8 cellular contexts compared by ENCODE assay signal in the genomic region with DNA sequence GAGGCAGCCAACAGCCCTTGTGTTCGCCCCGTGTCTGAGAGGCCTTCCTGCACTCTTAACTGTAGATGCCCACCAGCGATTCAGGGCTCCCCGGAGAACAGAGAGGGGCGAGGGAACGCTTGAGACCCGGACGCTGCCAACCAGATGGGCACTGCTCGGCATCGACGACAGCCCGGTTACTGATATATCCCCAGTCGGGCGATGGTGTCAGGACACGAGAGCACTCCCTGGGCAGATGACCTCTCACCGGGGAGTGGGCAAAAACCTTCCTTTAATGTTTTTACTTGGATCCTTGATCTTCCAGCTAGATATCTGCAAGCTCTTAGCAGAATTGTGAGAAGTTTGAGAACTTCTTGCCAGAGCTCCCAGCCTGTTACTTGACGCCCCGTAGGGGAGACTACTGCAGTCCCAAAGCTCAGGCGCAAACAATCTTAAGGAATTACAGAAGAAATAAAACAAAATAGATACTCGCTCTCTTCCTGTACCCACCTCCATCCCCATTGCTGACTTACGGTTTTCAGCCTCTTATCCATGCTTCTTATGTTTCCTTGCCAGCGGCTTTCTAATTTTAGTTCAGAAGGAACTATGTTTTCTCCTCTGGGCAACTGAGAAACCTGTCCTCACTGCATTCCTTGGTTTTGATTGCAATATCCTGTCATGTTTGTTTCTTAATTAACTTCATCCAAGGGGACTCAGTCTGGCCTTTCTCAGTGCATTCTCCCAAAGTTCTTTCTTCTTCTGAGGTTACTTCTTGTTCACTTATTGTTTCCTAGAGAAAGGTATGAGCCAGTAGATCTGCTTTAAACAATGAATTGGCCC. TPM values are rescaled to one million over a fixed set of nuclear protein-coding genes. Genes with fewer than 3 reads are reported as not detected.
DNase-seq lines count a peak whose midpoint lies in the region; ATAC-seq and TF ChIP-seq lines count a peak whose summit lies in the region.

No MANE protein-coding gene starts in this region.

- DNase-seq in heart right ventricle (no peak), Right ventricle myocardium superior (no peak), NCI-H2107 treated with DMSO at 0.1 percent for 48 hours (lab: John Stamatoyannopoulos, UW; ENCODE audit: unreplicated experiment) (no peak), DMS53 treated with DMSO at 0.1 percent for 48 hours (lab: John Stamatoyannopoulos, UW; ENCODE audit: unreplicated experiment) (no peak), activated gamma-delta T cell treated with Interleukin-2 at 50 U/mL for 16 hours (no peak)
- DNase-seq in activated T-helper 1 cell treated with anti-CD3 and anti-CD28 coated beads, Interleukin-12 subunit alpha, Interleukin-12 subunit beta, Interleukin-2, Interleukin-4 antibody, amounts not matched to agents 30 ng/mL and 10 ng/mL and 1 ng/mL, durations not matched to agents 14 hours and 24 hours and 36 hours (ENCODE audit: low spot score) = no peak

- H3K9me3 Mint-ChIP-seq in activated T-helper 1 cell treated with anti-CD3 and anti-CD28 coated beads, Interleukin-12 subunit alpha, Interleukin-12 subunit beta, Interleukin-2, Interleukin-4 antibody, amounts not matched to agents 30 ng/mL and 10 ng/mL and 1 ng/mL, durations not matched to agents 14 hours and 24 hours and 36 hours = no peaks in the 10 kb centered on the region
- H3K9me3 Mint-ChIP-seq in stimulated activated memory B cell treated with anti-CD40 and anti-IgM and Interleukin-4, amounts not matched to agents 10 μg/mL and 1 μg/mL and 100 μg/mL, for 72 hours = no peaks in the 10 kb centered on the region

- 2% methylated on average over 22 of the region's 22 CpGs for WGBS in heart right ventricle, 2 donors

- H3K4me1 ChIP-seq in heart right ventricle = peaks cover 10 to 66% (median 60%) of the 10 kb centered on the region in 9 donors
- H3K4me1 ChIP-seq in iPS-15b (ENCODE audit: control insufficient read depth, insufficient read depth, low read length) = peaks cover 19% of the 10 kb centered on the region

- peak overlapping the region; percentile 96 to 100 (median 99) for H3K27ac ChIP-seq in heart right ventricle

- H3K27me3 ChIP-seq in heart right ventricle = no peaks in the 10 kb centered on the region
- no peaks in the 10 kb centered on the region for H3K27me3 ChIP-seq in iPS-15b (ENCODE audit: control insufficient read depth, insufficient read depth, low read length)

- intact Hi-C loops in heart right ventricle (cut with DNase I) (loop anchor here in 9 of 10 donors (1.0 to 10.0 kb wide), 6 partner anchors 44 to 74 kb away; a partner anchor contains a TSS), Right ventricle myocardium superior (cut with DNase I) (loop anchor here (5.0 kb wide), 1 partner anchor 50 kb away; no protein-coding TSS in a partner anchor)
- intact Hi-C loops in activated T-helper 1 cell treated with anti-CD3 and anti-CD28 coated beads, Interleukin-12 subunit alpha, Interleukin-12 subunit beta, Interleukin-2, Interleukin-4 antibody, amounts not matched to agents 30 ng/mL and 10 ng/mL and 1 ng/mL, durations not matched to agents 14 hours and 24 hours and 36 hours (cut with micrococcal nuclease) = loop anchor here (2.0 to 5.0 kb wide), 4 partner anchors 115 to 365 kb away; a partner anchor contains a TSS

- H3K4me3 ChIP-seq in heart right ventricle = peak overlapping the region; percentile 51 to 98 (median 75)
- H3K4me3 ChIP-seq in iPS-15b (ENCODE audit: low read depth, low read length) = peak overlapping the region; percentile 73

- H3K4me1 Mint-ChIP-seq in activated T-helper 1 cell treated with anti-CD3 and anti-CD28 coated beads, Interleukin-12 subunit alpha, Interleukin-12 subunit beta, Interleukin-2, Interleukin-4 antibody, amounts not matched to agents 30 ng/mL and 10 ng/mL and 1 ng/mL, durations not matched to agents 14 hours and 24 hours and 36 hours (ENCODE audit: low read depth) = peaks cover 39% of the 10 kb centered on the region
- H3K4me1 Mint-ChIP-seq in stimulated activated memory B cell treated with anti-CD40 and anti-IgM and Interleukin-4, amounts not matched to agents 10 μg/mL and 1 μg/mL and 100 μg/mL, for 72 hours = peaks cover 46% of the 10 kb centered on the region

- peak in 1 of 9 donors; percentile 3 for TF ChIP-seq CTCF in heart right ventricle (IDR thresholded peaks at IDR 0.05)

- H3K36me3 ChIP-seq in heart right ventricle (peaks cover 0 to 11% (median 0%) of the 10 kb centered on the region in 9 donors), iPS-15b (ENCODE audit: control insufficient read depth, insufficient read depth, low read length) (no peaks in the 10 kb centered on the region)

- peak overlapping the region; percentile 90 for H3K4me3 Mint-ChIP-seq in activated T-helper 1 cell treated with anti-CD3 and anti-CD28 coated beads, Interleukin-12 subunit alpha, Interleukin-12 subunit beta, Interleukin-2, Interleukin-4 antibody, amounts not matched to agents 30 ng/mL and 10 ng/mL and 1 ng/mL, durations not matched to agents 14 hours and 24 hours and 36 hours
- peak overlapping the region; percentile 86 for H3K4me3 Mint-ChIP-seq in stimulated activated memory B cell treated with anti-CD40 and anti-IgM and Interleukin-4, amounts not matched to agents 10 μg/mL and 1 μg/mL and 100 μg/mL, for 72 hours

- no peak overlapping the region for H3K9ac ChIP-seq in iPS-15b (ENCODE audit: low read depth, low read length)

- H3K27ac Mint-ChIP-seq in activated T-helper 1 cell treated with anti-CD3 and anti-CD28 coated beads, Interleukin-12 subunit alpha, Interleukin-12 subunit beta, Interleukin-2, Interleukin-4 antibody, amounts not matched to agents 30 ng/mL and 10 ng/mL and 1 ng/mL, durations not matched to agents 14 hours and 24 hours and 36 hours = peak overlapping the region; percentile 93
- peak overlapping the region; percentile 92 for H3K27ac Mint-ChIP-seq in stimulated activated memory B cell treated with anti-CD40 and anti-IgM and Interleukin-4, amounts not matched to agents 10 μg/mL and 1 μg/mL and 100 μg/mL, for 72 hours

- peaks cover 20% of the 10 kb centered on the region for H3K36me3 Mint-ChIP-seq in activated T-helper 1 cell treated with anti-CD3 and anti-CD28 coated beads, Interleukin-12 subunit alpha, Interleukin-12 subunit beta, Interleukin-2, Interleukin-4 antibody, amounts not matched to agents 30 ng/mL and 10 ng/mL and 1 ng/mL, durations not matched to agents 14 hours and 24 hours and 36 hours (ENCODE audit: low read depth)
- H3K36me3 Mint-ChIP-seq in stimulated activated memory B cell treated with anti-CD40 and anti-IgM and Interleukin-4, amounts not matched to agents 10 μg/mL and 1 μg/mL and 100 μg/mL, for 72 hours = peaks cover 11% of the 10 kb centered on the region

- peaks cover 3% of the 10 kb centered on the region for H3K27me3 Mint-ChIP-seq in activated T-helper 1 cell treated with anti-CD3 and anti-CD28 coated beads, Interleukin-12 subunit alpha, Interleukin-12 subunit beta, Interleukin-2, Interleukin-4 antibody, amounts not matched to agents 30 ng/mL and 10 ng/mL and 1 ng/mL, durations not matched to agents 14 hours and 24 hours and 36 hours (ENCODE audit: insufficient read depth)
- no peaks in the 10 kb centered on the region for H3K27me3 Mint-ChIP-seq in stimulated activated memory B cell treated with anti-CD40 and anti-IgM and Interleukin-4, amounts not matched to agents 10 μg/mL and 1 μg/mL and 100 μg/mL, for 72 hours

- H3K9me3 ChIP-seq in heart right ventricle (no peaks in the 10 kb centered on the region), iPS-15b (ENCODE audit: control insufficient read depth, insufficient read depth, low read length) (no peaks in the 10 kb centered on the region)

- ATAC-seq in heart right ventricle (peak in 1 of 8 donors; percentile 0), Right ventricle myocardium superior (ENCODE audit: poor library complexity) (no peak)
- no peak for ATAC-seq in stimulated activated memory B cell treated with anti-CD40 and anti-IgM and Interleukin-4, amounts not matched to agents 10 μg/mL and 1 μg/mL and 100 μg/mL, for 72 hours

RNA-seq across cellular contexts. Expression of a gene that starts 0.8 kb away (rescaled TPM):
- total RNA-seq in heart right ventricle (10 to 100 TPM; 13.0 to 18.3 (median 15.9) TPM), Right ventricle myocardium superior (12.4 TPM)
- polyA plus RNA-seq in heart right ventricle = 1 to 10 TPM; 4.3 to 8.0 TPM
- 24.0 and 26.3 TPM in 2 replicates for total RNA-seq in activated T-helper 1 cell treated with anti-CD3 and anti-CD28 coated beads, Interleukin-12 subunit alpha, Interleukin-12 subunit beta, Interleukin-2, Interleukin-4 antibody, amounts not matched to agents 30 ng/mL and 10 ng/mL and 1 ng/mL, durations not matched to agents 14 hours and 24 hours and 36 hours

RNA-seq across cellular contexts. Expression of a gene that starts 44.5 kb away (rescaled TPM):
- 10 to 100 TPM; 22.8 to 37.0 (median 31.5) TPM for total RNA-seq in heart right ventricle
- polyA plus RNA-seq in heart right ventricle = 10 to 100 TPM in 1 of 2 donors, 1 to 10 TPM in 1; 9.5 to 10.9 TPM
- 28.2 TPM for total RNA-seq in Right ventricle myocardium superior
- total RNA-seq in activated T-helper 1 cell treated with anti-CD3 and anti-CD28 coated beads, Interleukin-12 subunit alpha, Interleukin-12 subunit beta, Interleukin-2, Interleukin-4 antibody, amounts not matched to agents 30 ng/mL and 10 ng/mL and 1 ng/mL, durations not matched to agents 14 hours and 24 hours and 36 hours = 58.8 and 60.7 TPM in 2 replicates

RNA-seq across cellular contexts. Expression of a gene that starts 45.9 kb away (rescaled TPM):
- total RNA-seq in heart right ventricle (under 1 TPM; 0.05 to 0.51 (median 0.20) TPM), Right ventricle myocardium superior (0.08 TPM)
- 1 to 10 TPM in 1 of 2 donors, under 1 TPM in 1; 0.22 to 1.9 TPM for polyA plus RNA-seq in heart right ventricle
- 0.05 and 0.12 TPM in 2 replicates for total RNA-seq in activated T-helper 1 cell treated with anti-CD3 and anti-CD28 coated beads, Interleukin-12 subunit alpha, Interleukin-12 subunit beta, Interleukin-2, Interleukin-4 antibody, amounts not matched to agents 30 ng/mL and 10 ng/mL and 1 ng/mL, durations not matched to agents 14 hours and 24 hours and 36 hours

RNA-seq across cellular contexts. Expression of a gene that starts 55.8 kb away (rescaled TPM):
- total RNA-seq in heart right ventricle = 10 to 100 TPM; 25.6 to 38.2 (median 34.5) TPM
- polyA plus RNA-seq in heart right ventricle = 10 to 100 TPM; 20.6 to 82.5 TPM
- 24.2 TPM for total RNA-seq in Right ventricle myocardium superior
- 24.5 and 26.3 TPM in 2 replicates for total RNA-seq in activated T-helper 1 cell treated with anti-CD3 and anti-CD28 coated beads, Interleukin-12 subunit alpha, Interleukin-12 subunit beta, Interleukin-2, Interleukin-4 antibody, amounts not matched to agents 30 ng/mL and 10 ng/mL and 1 ng/mL, durations not matched to agents 14 hours and 24 hours and 36 hours
